In genomic region chr2:235960011-235960715, GRCh38 we compare ENCODE assay signal across 21 cellular contexts.
"Had no signal": no experiment of that assay in that cellular context is flagged by ENCODE, and none has a peak within 500 bp of the region (broad histone marks: within the 10 kb centered on the region; RNA-seq: fewer than 3 reads in every experiment).

No MANE protein-coding gene starts in this region.

- H3K4me3 ChIP-seq: K562, Peyer's patch had no signal

- H3K27me3 ChIP-seq: Peyer's patch had no signal

- DNase-seq: activated CD4-positive, alpha-beta T cell treated with anti-CD3 and anti-CD28 coated beads for 4 hours; activated CD8-positive, alpha-beta T cell treated with anti-CD3 and anti-CD28 coated beads, Interleukin-2, amount 10 ng/mL, durations not matched to agents 7 days and 5 days; activated effector memory CD4-positive, alpha-beta T cell treated with Interleukin-2 at 50 U/mL for 16 hours; activated naive CD4-positive, alpha-beta T cell; activated T-cell treated with anti-CD3 and anti-CD28 coated beads, Interleukin-2, amount 50 U/mL, for 24 hours; aorta; Karpas-422; MM.1S; NCI-H1105; NCI-H1436 treated with DMSO at 0.1 percent for 48 hours; NCI-H187; NCI-H2081; NCI-H510A treated with DMSO at 0.1 percent for 48 hours; NCI-H69; Peyer's patch; SHP77 had no signal

- H3K9me3 Mint-ChIP-seq: activated naive CD4-positive, alpha-beta T cell treated with anti-CD3 and anti-CD28 coated beads, Interleukin-2, amount 50 U/mL, for 24 hours; activated T-cell treated with anti-CD3 and anti-CD28 coated beads, Interleukin-2, amount 50 U/mL, for 24 hours; activated T-helper 1 cell treated with anti-CD3 and anti-CD28 coated beads, Interleukin-12 subunit alpha, Interleukin-12 subunit beta, Interleukin-2, Interleukin-4 antibody, amounts not matched to agents 30 ng/mL and 10 ng/mL and 1 ng/mL, durations not matched to agents 14 hours and 24 hours and 36 hours; T-helper 1 cell treated with Interleukin-12 subunit alpha and Interleukin-12 subunit beta and Interleukin-4 antibody, amounts not matched to agents 30 μg/mL and 1 μg/mL, for 36 hours had no signal

- H3K4me1 ChIP-seq: Peyer's patch had no signal

- H3K27ac ChIP-seq: Peyer's patch, RWPE1 had no signal

- H3K36me3 Mint-ChIP-seq: activated naive CD4-positive, alpha-beta T cell treated with anti-CD3 and anti-CD28 coated beads, Interleukin-2, amount 50 U/mL, for 24 hours had no signal

- H3K9me3 ChIP-seq: Peyer's patch had no signal

- H3K4me1 Mint-ChIP-seq: activated naive CD4-positive, alpha-beta T cell treated with anti-CD3 and anti-CD28 coated beads, Interleukin-2, amount 50 U/mL, for 24 hours had no signal

- H3K27ac Mint-ChIP-seq: activated CD8-positive, alpha-beta T cell treated with anti-CD3 and anti-CD28 coated beads, Interleukin-2, amount 10 ng/mL, durations not matched to agents 7 days and 5 days; activated naive CD4-positive, alpha-beta T cell treated with anti-CD3 and anti-CD28 coated beads, Interleukin-2, amount 50 U/mL, for 24 hours; activated T-cell treated with anti-CD3 and anti-CD28 coated beads, Interleukin-2, amount 50 U/mL, for 24 hours; activated T-helper 1 cell treated with anti-CD3 and anti-CD28 coated beads, Interleukin-12 subunit alpha, Interleukin-12 subunit beta, Interleukin-2, Interleukin-4 antibody, amounts not matched to agents 30 ng/mL and 10 ng/mL and 1 ng/mL, durations not matched to agents 14 hours and 24 hours and 36 hours; T-helper 1 cell treated with Interleukin-12 subunit alpha and Interleukin-12 subunit beta and Interleukin-4 antibody, amounts not matched to agents 30 μg/mL and 1 μg/mL, for 36 hours had no signal

- H3K4me3 Mint-ChIP-seq: activated CD8-positive, alpha-beta T cell treated with anti-CD3 and anti-CD28 coated beads, Interleukin-2, amount 10 ng/mL, durations not matched to agents 7 days and 5 days; activated naive CD4-positive, alpha-beta T cell treated with anti-CD3 and anti-CD28 coated beads, Interleukin-2, amount 50 U/mL, for 24 hours; activated T-cell treated with anti-CD3 and anti-CD28 coated beads, Interleukin-2, amount 50 U/mL, for 24 hours; activated T-helper 1 cell treated with anti-CD3 and anti-CD28 coated beads, Interleukin-12 subunit alpha, Interleukin-12 subunit beta, Interleukin-2, Interleukin-4 antibody, amounts not matched to agents 30 ng/mL and 10 ng/mL and 1 ng/mL, durations not matched to agents 14 hours and 24 hours and 36 hours; T-helper 1 cell treated with Interleukin-12 subunit alpha and Interleukin-12 subunit beta and Interleukin-4 antibody, amounts not matched to agents 30 μg/mL and 1 μg/mL, for 36 hours had no signal
